ENCODE assay signal across 1 cellular context in genomic region chrX:9947395-9947794, GRCh38.
TF ChIP-seq lines count a peak whose summit lies in the region.

No MANE protein-coding gene starts in this region.

TF ChIP-seq in GM23338, 12 proteins besides CTCF, POLR2A, EP300 and RAD21 (continued from another document):
- TF ChIP-seq ZNF462 (CRISPR knock-in tag; IDR thresholded peaks at IDR 0.05), result no peak
- no peak for TF ChIP-seq ZNF114 (CRISPR knock-in tag; IDR thresholded peaks at IDR 0.05)
- no peak for TF ChIP-seq EZH2 (IDR thresholded peaks at IDR 0.05; ENCODE audit: low read depth, unreplicated experiment)
- no peak for TF ChIP-seq CREB1 (CRISPR knock-in tag; IDR thresholded peaks at IDR 0.05; ENCODE audit: low read depth)
- no peak for TF ChIP-seq JUNB (IDR thresholded peaks at IDR 0.05; ENCODE audit: unreplicated experiment)
